ENCODE assay signal across 1 cellular context in genomic region chr2:147789720-147790119, GRCh38.
TF ChIP-seq lines count a peak whose summit lies in the region.

No MANE protein-coding gene starts in this region.

TF ChIP-seq in IMR-90, 13 proteins besides CTCF, POLR2A, EP300 and RAD21:
- TF ChIP-seq FOS (IDR thresholded peaks at IDR 0.05; ENCODE audit: low read depth, low read length) (no peak), CEBPB (IDR thresholded peaks at IDR 0.05; ENCODE audit: low read depth, low read length) (peak; percentile 33; the same call in 1 of the 2 replicates)
TF ChIP-seq in IMR-90: peak in this region for 1.
